ENCODE assay signal across 8 cellular contexts in the genomic region with DNA sequence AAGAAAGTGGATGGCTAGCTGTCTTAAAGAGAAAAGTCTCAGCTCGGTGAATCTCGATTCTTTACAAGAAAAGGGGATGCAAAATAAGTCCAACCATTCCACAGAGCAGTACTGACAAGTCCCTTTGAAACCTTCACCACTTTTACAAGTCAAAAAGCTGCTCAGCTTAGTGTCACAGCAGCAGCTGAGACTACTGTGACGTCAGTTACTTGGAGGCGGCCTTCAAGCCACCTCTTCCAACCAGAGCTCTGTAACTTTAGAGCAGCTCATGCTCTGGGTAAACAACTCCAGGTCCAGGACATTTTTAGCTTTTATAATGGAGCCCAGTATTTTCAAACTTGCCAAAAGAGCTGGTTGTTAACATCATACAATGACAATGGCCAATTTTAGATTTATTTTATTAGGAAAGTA. TPM values are rescaled to one million over a fixed set of nuclear protein-coding genes. Genes with fewer than 3 reads are reported as not detected.
DNase-seq lines count a peak whose midpoint lies in the region; ATAC-seq and TF ChIP-seq lines count a peak whose summit lies in the region.

A gene (minus strand): TSS at position 159 of the 411 bp plus-strand sequence. CDS start 5,408 bp downstream, outside the sequence.

- H3K27me3 ChIP-seq in BJ (ENCODE audit: control insufficient read depth, insufficient read depth, low read length) (no peaks in the 10 kb centered on the region), Panc1 (ENCODE audit: control insufficient read depth, insufficient read depth, low read length) (no peaks in the 10 kb centered on the region), parathyroid adenoma (ENCODE audit: control insufficient read depth, insufficient read depth, low read length) (no peaks in the 10 kb centered on the region)

- H3K4me3 ChIP-seq in BJ (ENCODE audit: low read depth, low read length): peak within 1 kb of the TSS; percentile 24; the same call in 1 of the 2 replicates
- H3K4me3 ChIP-seq in Panc1 (ENCODE audit: low read depth in 2 of 2, low read length in 2 of 2): no peak within 1 kb of the TSS
- H3K4me3 ChIP-seq in fibroblast of the aortic adventitia (ENCODE audit: low read depth, low read length): peak within 1 kb of the TSS; percentile 36
- no peak within 1 kb of the TSS for H3K4me3 ChIP-seq in parathyroid adenoma (ENCODE audit: low read depth, low read length)

- H2AFZ ChIP-seq in parathyroid adenoma: peak within 1 kb of the TSS; percentile 6

- H3K36me3 ChIP-seq in BJ (ENCODE audit: control insufficient read depth, insufficient read depth, low read length): no peaks in the 10 kb centered on the region
- no peaks in the 10 kb centered on the region for H3K36me3 ChIP-seq in Panc1 (ENCODE audit: control insufficient read depth, insufficient read depth, low read length)
- H3K36me3 ChIP-seq in parathyroid adenoma (ENCODE audit: control insufficient read depth, insufficient read depth, low read length): no peaks in the 10 kb centered on the region

- POLR2A ChIA-PET in BJ (lab: Charles Lee) (no interaction called here), Panc1 (lab: Charles Lee) (no interaction called here)

- no peak within 1 kb of the TSS for H3K27ac ChIP-seq in Panc1 (ENCODE audit: low read length)
- no peak within 1 kb of the TSS for H3K27ac ChIP-seq in parathyroid adenoma

- H3K4me1 ChIP-seq in Panc1 (ENCODE audit: control insufficient read depth, insufficient read depth, low read length): no peaks in the 10 kb centered on the region
- no peaks in the 10 kb centered on the region for H3K4me1 ChIP-seq in parathyroid adenoma

- H3K9me3 ChIP-seq in Panc1 (ENCODE audit: control insufficient read depth, insufficient read depth, low read depth, low read length) (no peaks in the 10 kb centered on the region), parathyroid adenoma (ENCODE audit: control insufficient read depth, low read length) (no peaks in the 10 kb centered on the region)

- H3K79me2 ChIP-seq in parathyroid adenoma: no peaks in the 10 kb centered on the region

- H3K9ac ChIP-seq in parathyroid adenoma: no peak within 1 kb of the TSS

- DNase-seq in BJ (ENCODE audit: low read depth) (peak; percentile 39), Panc1 (ENCODE audit: low read depth, low spot score) (no peak), fibroblast of the aortic adventitia (ENCODE audit: low read depth) (peak; percentile 77), NOMO-1 (lab: John Stamatoyannopoulos, UW; ENCODE audit: unreplicated experiment in 2 of 2) (no peak)

- no TSS peak for BruUV-seq in Panc1 (replicated peaks; lab: Mats Ljungman, UMichigan)

- intact Hi-C loops in Panc1 (cut with micrococcal nuclease; ENCODE audit: unreplicated experiment): no loop called here

- peak; percentile 42; the same call in 1 of the 2 replicates for ATAC-seq in Panc1
- no peak for ATAC-seq in HG02678 (IDR thresholded peaks at IDR 0.05; ENCODE audit: unreplicated experiment)
- no peak for ATAC-seq in GM18858 (IDR thresholded peaks at IDR 0.05; ENCODE audit: unreplicated experiment)
- ATAC-seq in HG02588 (IDR thresholded peaks at IDR 0.05; ENCODE audit: unreplicated experiment): no peak

- TF ChIP-seq CTCF in BJ (IDR thresholded peaks at IDR 0.05; ENCODE audit: insufficient read depth, low read depth, low read length) (no peak), Panc1 (IDR thresholded peaks at IDR 0.05) (no peak), fibroblast of the aortic adventitia (IDR thresholded peaks at IDR 0.05; ENCODE audit: insufficient read depth, low read length) (no peak), parathyroid adenoma (IDR thresholded peaks at IDR 0.05) (no peak)

- no peak within 1 kb of the TSS for H3K4me2 ChIP-seq in parathyroid adenoma (ENCODE audit: low read length)

- CTCF ChIA-PET in BJ (lab: Yijun Ruan, JAX): interaction anchor here (0.7 to 2.2 kb wide), 5 partner anchors 15 to 155 kb away, joined by 3 to 9 read pairs (median 3); a partner anchor contains a TSS
- CTCF ChIA-PET in Panc1 (lab: Charles Lee): no interaction called here

- in situ Hi-C loops in Panc1 (cut with HindIII; ENCODE audit: low pct_unique_long_range_greater_than_20kb, low sequenced_read_pairs): no loop called here

RNA-seq across cellular contexts. Expression of the gene that starts here (rescaled TPM):
- 0.86 and 1.6 TPM in 2 replicates for polyA plus RNA-seq in BJ (2011; rRNA removed)
- polyA minus RNA-seq in BJ (2011; rRNA and poly(A)+ RNA removed): 0.26 and 0.33 TPM in 2 replicates
- 0.90 TPM for total RNA-seq in Panc1 (2021; ENCODE audit: unreplicated experiment)
- polyA plus RNA-seq in Panc1 (2012; ENCODE audit: insufficient read length): not detected
- total RNA-seq in fibroblast of the aortic adventitia (ENCODE audit: low replicate concordance): 1.5 and 12.8 TPM in 2 replicates

Comparison
In these comparisons a context has a peak if more than half of its experiments do, and no peak if none do; other contexts are left out.
1. Peak in ATAC-seq in Panc1; RNA of the gene not detected or under 1 TPM.
2. DNase-seq: peak in BJ (single experiment) and fibroblast of the aortic adventitia (single experiment); none in Panc1 (single experiment) and NOMO-1 (0 of 2).
3. H3K4me3 ChIP-seq: peak in BJ (single experiment) and fibroblast of the aortic adventitia (single experiment); none in Panc1 (0 of 2) and parathyroid adenoma (single experiment).